In the genomic region with DNA sequence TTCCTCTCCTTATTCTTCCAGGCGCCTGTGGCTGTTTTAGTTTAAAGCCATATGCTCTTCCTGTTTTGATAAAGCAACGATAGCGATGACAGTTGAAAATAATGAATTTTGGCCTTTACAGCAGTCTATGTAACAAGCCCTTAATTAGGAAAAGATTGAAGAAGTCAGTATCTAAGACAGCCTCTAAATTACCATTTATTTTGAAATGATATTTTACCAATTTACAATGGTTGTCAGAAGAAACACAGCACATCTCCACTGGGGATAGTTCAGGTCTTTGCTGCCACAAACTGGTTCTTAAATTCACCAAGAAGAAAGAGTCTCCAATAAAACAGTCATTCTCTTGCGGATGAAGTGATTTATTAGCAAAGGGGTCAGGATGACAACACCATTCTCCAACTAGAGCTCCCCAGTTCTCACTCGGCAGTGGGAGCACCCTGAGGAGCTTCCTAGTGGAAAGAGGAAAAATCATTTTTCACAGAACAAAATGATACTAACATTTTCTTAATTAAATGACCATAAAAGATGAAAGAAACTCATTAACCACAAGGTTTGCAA, we compare ENCODE assay signal across 3 cellular contexts.
TF ChIP-seq lines count a peak whose summit lies in the region.

No MANE protein-coding gene starts in this region.

TF ChIP-seq in SK-N-SH, 30 proteins besides CTCF, POLR2A, EP300 and RAD21:
- TF ChIP-seq GATA2 (CRISPR knock-in tag; IDR thresholded peaks at IDR 0.05) (peak; percentile 33; the same call in 1 of the 2 replicates), JUND (IDR thresholded peaks at IDR 0.05) (no peak)

TF ChIP-seq in SK-N-SH treated with all-trans-retinoic acid at 6 μM for 48 hours, 23 proteins besides CTCF, POLR2A, EP300 and RAD21:
- TF ChIP-seq, protein P1, sequence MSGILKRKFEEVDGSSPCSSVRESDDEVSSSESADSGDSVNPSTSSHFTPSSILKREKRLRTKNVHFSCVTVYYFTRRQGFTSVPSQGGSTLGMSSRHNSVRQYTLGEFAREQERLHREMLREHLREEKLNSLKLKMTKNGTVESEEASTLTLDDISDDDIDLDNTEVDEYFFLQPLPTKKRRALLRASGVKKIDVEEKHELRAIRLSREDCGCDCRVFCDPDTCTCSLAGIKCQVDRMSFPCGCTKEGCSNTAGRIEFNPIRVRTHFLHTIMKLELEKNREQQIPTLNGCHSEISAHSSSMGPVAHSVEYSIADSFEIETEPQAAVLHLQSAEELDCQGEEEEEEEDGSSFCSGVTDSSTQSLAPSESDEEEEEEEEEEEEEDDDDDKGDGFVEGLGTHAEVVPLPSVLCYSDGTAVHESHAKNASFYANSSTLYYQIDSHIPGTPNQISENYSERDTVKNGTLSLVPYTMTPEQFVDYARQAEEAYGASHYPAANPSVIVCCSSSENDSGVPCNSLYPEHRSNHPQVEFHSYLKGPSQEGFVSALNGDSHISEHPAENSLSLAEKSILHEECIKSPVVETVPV (CRISPR knock-in tag; IDR thresholded peaks at IDR 0.05): no peak
- TF ChIP-seq TOX (CRISPR knock-in tag; IDR thresholded peaks at IDR 0.05; ENCODE audit: borderline replicate concordance): no peak
- no peak for TF ChIP-seq SNAI2 (CRISPR knock-in tag; IDR thresholded peaks at IDR 0.05)
- TF ChIP-seq ZNF8 (CRISPR knock-in tag; IDR thresholded peaks at IDR 0.05): no peak
- TF ChIP-seq PPARA (CRISPR knock-in tag; IDR thresholded peaks at IDR 0.05; ENCODE audit: borderline replicate concordance): no peak
- no peak for TF ChIP-seq RARB (CRISPR knock-in tag; IDR thresholded peaks at IDR 0.05)
- TF ChIP-seq ESRRG (CRISPR knock-in tag; IDR thresholded peaks at IDR 0.05): no peak
- no peak for TF ChIP-seq ZNF565 (CRISPR knock-in tag; conservative IDR thresholded peaks at IDR 0.05; ENCODE audit: low read depth)
- TF ChIP-seq, protein P2, sequence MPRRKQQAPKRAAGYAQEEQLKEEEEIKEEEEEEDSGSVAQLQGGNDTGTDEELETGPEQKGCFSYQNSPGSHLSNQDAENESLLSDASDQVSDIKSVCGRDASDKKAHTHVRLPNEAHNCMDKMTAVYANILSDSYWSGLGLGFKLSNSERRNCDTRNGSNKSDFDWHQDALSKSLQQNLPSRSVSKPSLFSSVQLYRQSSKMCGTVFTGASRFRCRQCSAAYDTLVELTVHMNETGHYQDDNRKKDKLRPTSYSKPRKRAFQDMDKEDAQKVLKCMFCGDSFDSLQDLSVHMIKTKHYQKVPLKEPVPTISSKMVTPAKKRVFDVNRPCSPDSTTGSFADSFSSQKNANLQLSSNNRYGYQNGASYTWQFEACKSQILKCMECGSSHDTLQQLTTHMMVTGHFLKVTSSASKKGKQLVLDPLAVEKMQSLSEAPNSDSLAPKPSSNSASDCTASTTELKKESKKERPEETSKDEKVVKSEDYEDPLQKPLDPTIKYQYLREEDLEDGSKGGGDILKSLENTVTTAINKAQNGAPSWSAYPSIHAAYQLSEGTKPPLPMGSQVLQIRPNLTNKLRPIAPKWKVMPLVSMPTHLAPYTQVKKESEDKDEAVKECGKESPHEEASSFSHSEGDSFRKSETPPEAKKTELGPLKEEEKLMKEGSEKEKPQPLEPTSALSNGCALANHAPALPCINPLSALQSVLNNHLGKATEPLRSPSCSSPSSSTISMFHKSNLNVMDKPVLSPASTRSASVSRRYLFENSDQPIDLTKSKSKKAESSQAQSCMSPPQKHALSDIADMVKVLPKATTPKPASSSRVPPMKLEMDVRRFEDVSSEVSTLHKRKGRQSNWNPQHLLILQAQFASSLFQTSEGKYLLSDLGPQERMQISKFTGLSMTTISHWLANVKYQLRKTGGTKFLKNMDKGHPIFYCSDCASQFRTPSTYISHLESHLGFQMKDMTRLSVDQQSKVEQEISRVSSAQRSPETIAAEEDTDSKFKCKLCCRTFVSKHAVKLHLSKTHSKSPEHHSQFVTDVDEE (CRISPR knock-in tag; IDR thresholded peaks at IDR 0.05): no peak
- TF ChIP-seq ZFP3 (CRISPR knock-in tag; IDR thresholded peaks at IDR 0.05): no peak
- TF ChIP-seq ZNF70 (CRISPR knock-in tag; IDR thresholded peaks at IDR 0.05): no peak
- TF ChIP-seq GLIS3 (CRISPR knock-in tag; IDR thresholded peaks at IDR 0.05): no peak
- TF ChIP-seq CSDC2 (CRISPR knock-in tag; IDR thresholded peaks at IDR 0.05): no peak
- no peak for TF ChIP-seq TCF4 (CRISPR knock-in tag; IDR thresholded peaks at IDR 0.05; ENCODE audit: borderline replicate concordance)
- TF ChIP-seq, protein P3, sequence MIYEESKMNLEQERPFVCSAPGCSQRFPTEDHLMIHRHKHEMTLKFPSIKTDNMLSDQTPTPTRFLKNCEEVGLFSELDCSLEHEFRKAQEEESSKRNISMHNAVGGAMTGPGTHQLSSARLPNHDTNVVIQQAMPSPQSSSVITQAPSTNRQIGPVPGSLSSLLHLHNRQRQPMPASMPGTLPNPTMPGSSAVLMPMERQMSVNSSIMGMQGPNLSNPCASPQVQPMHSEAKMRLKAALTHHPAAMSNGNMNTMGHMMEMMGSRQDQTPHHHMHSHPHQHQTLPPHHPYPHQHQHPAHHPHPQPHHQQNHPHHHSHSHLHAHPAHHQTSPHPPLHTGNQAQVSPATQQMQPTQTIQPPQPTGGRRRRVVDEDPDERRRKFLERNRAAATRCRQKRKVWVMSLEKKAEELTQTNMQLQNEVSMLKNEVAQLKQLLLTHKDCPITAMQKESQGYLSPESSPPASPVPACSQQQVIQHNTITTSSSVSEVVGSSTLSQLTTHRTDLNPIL (CRISPR knock-in tag; IDR thresholded peaks at IDR 0.05; ENCODE audit: low read depth): no peak
- TF ChIP-seq ISL1 (CRISPR knock-in tag; IDR thresholded peaks at IDR 0.05): no peak
- TF ChIP-seq, protein P4, sequence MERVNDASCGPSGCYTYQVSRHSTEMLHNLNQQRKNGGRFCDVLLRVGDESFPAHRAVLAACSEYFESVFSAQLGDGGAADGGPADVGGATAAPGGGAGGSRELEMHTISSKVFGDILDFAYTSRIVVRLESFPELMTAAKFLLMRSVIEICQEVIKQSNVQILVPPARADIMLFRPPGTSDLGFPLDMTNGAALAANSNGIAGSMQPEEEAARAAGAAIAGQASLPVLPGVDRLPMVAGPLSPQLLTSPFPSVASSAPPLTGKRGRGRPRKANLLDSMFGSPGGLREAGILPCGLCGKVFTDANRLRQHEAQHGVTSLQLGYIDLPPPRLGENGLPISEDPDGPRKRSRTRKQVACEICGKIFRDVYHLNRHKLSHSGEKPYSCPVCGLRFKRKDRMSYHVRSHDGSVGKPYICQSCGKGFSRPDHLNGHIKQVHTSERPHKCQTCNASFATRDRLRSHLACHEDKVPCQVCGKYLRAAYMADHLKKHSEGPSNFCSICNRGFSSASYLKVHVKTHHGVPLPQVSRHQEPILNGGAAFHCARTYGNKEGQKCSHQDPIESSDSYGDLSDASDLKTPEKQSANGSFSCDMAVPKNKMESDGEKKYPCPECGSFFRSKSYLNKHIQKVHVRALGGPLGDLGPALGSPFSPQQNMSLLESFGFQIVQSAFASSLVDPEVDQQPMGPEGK (CRISPR knock-in tag; IDR thresholded peaks at IDR 0.05; ENCODE audit: borderline replicate concordance): no peak
- TF ChIP-seq ZC3H10 (CRISPR knock-in tag; IDR thresholded peaks at IDR 0.05): no peak

TF ChIP-seq in K562, 482 proteins besides CTCF, POLR2A, EP300 and RAD21:
- TF ChIP-seq, protein P5, sequence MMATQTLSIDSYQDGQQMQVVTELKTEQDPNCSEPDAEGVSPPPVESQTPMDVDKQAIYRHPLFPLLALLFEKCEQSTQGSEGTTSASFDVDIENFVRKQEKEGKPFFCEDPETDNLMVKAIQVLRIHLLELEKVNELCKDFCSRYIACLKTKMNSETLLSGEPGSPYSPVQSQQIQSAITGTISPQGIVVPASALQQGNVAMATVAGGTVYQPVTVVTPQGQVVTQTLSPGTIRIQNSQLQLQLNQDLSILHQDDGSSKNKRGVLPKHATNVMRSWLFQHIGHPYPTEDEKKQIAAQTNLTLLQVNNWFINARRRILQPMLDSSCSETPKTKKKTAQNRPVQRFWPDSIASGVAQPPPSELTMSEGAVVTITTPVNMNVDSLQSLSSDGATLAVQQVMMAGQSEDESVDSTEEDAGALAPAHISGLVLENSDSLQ (IDR thresholded peaks at IDR 0.05): peak; percentile 16; the same call in 1 of the 2 replicates
- TF ChIP-seq, protein P6, sequence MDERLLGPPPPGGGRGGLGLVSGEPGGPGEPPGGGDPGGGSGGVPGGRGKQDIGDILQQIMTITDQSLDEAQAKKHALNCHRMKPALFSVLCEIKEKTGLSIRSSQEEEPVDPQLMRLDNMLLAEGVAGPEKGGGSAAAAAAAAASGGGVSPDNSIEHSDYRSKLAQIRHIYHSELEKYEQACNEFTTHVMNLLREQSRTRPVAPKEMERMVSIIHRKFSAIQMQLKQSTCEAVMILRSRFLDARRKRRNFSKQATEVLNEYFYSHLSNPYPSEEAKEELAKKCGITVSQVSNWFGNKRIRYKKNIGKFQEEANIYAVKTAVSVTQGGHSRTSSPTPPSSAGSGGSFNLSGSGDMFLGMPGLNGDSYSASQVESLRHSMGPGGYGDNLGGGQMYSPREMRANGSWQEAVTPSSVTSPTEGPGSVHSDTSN (CRISPR knock-in tag; IDR thresholded peaks at IDR 0.05; ENCODE audit: low read depth): no peak
- TF ChIP-seq, protein P6 (tag; conservative IDR thresholded peaks at IDR 0.05; ENCODE audit: low read depth): peak; percentile 81
- TF ChIP-seq MEIS2 (IDR thresholded peaks at IDR 0.05; ENCODE audit: partially characterized antibody) (peak; percentile 51), ZNF696 (CRISPR knock-in tag; conservative IDR thresholded peaks at IDR 0.05) (no peak), FOXP1 (CRISPR knock-in tag; IDR thresholded peaks at IDR 0.05) (no peak), SMAD4 (CRISPR knock-in tag; conservative IDR thresholded peaks at IDR 0.05) (0 out of 2 replicates have a peak, but pooled peaks have one; percentile 2), ZNF121 (CRISPR knock-in tag; conservative IDR thresholded peaks at IDR 0.05) (no peak)
